Comparison of ENCODE assay signal across 2 cellular contexts in the genomic region with DNA sequence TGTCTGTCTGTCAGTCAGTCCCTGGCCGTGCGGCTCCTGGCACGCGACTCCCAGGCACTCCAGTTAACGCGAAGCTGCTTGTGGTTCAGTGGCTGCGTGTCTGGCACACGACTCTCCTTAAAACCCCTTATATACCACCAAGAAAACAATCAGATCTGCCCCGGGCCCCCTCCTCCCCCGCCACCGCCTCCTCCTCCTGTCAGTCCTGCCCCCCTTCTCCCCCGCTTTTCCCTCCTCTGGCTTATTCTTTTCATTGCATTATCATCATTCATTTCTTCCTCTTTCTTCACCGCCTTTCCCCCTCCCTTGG.
TF ChIP-seq lines count a peak whose summit lies in the region.

TSS of gene NEUROG2 (minus strand) at position 105 of the 310 bp plus-strand sequence. CDS start 705 bp downstream, outside the sequence.

TF ChIP-seq in HCT116, 20 proteins besides CTCF, POLR2A, EP300 and RAD21 (continued from another document):
- TF ChIP-seq, protein P1, sequence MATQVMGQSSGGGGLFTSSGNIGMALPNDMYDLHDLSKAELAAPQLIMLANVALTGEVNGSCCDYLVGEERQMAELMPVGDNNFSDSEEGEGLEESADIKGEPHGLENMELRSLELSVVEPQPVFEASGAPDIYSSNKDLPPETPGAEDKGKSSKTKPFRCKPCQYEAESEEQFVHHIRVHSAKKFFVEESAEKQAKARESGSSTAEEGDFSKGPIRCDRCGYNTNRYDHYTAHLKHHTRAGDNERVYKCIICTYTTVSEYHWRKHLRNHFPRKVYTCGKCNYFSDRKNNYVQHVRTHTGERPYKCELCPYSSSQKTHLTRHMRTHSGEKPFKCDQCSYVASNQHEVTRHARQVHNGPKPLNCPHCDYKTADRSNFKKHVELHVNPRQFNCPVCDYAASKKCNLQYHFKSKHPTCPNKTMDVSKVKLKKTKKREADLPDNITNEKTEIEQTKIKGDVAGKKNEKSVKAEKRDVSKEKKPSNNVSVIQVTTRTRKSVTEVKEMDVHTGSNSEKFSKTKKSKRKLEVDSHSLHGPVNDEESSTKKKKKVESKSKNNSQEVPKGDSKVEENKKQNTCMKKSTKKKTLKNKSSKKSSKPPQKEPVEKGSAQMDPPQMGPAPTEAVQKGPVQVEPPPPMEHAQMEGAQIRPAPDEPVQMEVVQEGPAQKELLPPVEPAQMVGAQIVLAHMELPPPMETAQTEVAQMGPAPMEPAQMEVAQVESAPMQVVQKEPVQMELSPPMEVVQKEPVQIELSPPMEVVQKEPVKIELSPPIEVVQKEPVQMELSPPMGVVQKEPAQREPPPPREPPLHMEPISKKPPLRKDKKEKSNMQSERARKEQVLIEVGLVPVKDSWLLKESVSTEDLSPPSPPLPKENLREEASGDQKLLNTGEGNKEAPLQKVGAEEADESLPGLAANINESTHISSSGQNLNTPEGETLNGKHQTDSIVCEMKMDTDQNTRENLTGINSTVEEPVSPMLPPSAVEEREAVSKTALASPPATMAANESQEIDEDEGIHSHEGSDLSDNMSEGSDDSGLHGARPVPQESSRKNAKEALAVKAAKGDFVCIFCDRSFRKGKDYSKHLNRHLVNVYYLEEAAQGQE (IDR thresholded peaks at IDR 0.05; ENCODE audit: low read depth), result no peak
- no peak for TF ChIP-seq ZNF274 (IDR thresholded peaks at IDR 0.05; ENCODE audit: low read depth, low read length)
- no peak for TF ChIP-seq CEBPB (IDR thresholded peaks at IDR 0.05; ENCODE audit: low read depth)
- TF ChIP-seq ZFX (IDR thresholded peaks at IDR 0.05), result no peak
- TF ChIP-seq YY1 (IDR thresholded peaks at IDR 0.05; ENCODE audit: extremely low read depth, insufficient replicate concordance, low read depth, low read length), result no peak
- no peak for TF ChIP-seq TCF7L2 (IDR thresholded peaks at IDR 0.05; ENCODE audit: borderline replicate concordance, extremely low read depth, insufficient read depth, insufficient read length)
- TF ChIP-seq POLR2AphosphoS5 (IDR thresholded peaks at IDR 0.05; ENCODE audit: low read depth, low read length), result no peak
- no peak for TF ChIP-seq EZH2phosphoT487 (IDR thresholded peaks at IDR 0.05; ENCODE audit: borderline replicate concordance)
- TF ChIP-seq SP1 (IDR thresholded peaks at IDR 0.05; ENCODE audit: low read depth), result no peak
- TF ChIP-seq SRF (IDR thresholded peaks at IDR 0.05; ENCODE audit: low read depth), result no peak
- TF ChIP-seq ZBTB33 (IDR thresholded peaks at IDR 0.05; ENCODE audit: extremely low read depth, insufficient replicate concordance, low read length), result no peak
- TF ChIP-seq JUND (IDR thresholded peaks at IDR 0.05), result no peak

TF ChIP-seq in WTC11, 78 proteins besides CTCF, POLR2A, EP300 and RAD21 (continued from another document):
- TF ChIP-seq, protein P2, sequence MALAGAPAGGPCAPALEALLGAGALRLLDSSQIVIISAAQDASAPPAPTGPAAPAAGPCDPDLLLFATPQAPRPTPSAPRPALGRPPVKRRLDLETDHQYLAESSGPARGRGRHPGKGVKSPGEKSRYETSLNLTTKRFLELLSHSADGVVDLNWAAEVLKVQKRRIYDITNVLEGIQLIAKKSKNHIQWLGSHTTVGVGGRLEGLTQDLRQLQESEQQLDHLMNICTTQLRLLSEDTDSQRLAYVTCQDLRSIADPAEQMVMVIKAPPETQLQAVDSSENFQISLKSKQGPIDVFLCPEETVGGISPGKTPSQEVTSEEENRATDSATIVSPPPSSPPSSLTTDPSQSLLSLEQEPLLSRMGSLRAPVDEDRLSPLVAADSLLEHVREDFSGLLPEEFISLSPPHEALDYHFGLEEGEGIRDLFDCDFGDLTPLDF (CRISPR knock-in tag; IDR thresholded peaks at IDR 0.05), result no peak
